In genomic region chr2:124805060-124805459, GRCh38 we compare ENCODE assay signal across 23 cellular contexts.
DNase-seq lines count a peak whose midpoint lies in the region; ATAC-seq, FAIRE-seq and TF ChIP-seq lines count a peak whose summit lies in the region.
"Had no signal": no experiment of that assay in that cellular context is flagged by ENCODE, and none has a peak within 500 bp of the region (broad histone marks: within the 10 kb centered on the region; RNA-seq: fewer than 3 reads in every experiment).

No MANE protein-coding gene starts in this region.

- no peaks in the 10 kb centered on the region for H4K20me1 ChIP-seq in HepG2 (ENCODE audit: insufficient read depth, low read length)
- no peaks in the 10 kb centered on the region for H4K20me1 ChIP-seq in Karpas-422 (ENCODE audit: insufficient read depth, low read depth, low read length)

- no peak for FAIRE-seq in HepG2 (lab: Jason Lieb, UNC)
- FAIRE-seq: pancreas had no signal

- no peak for DNase-seq in right lobe of liver
- no peak for DNase-seq in HepG2 (ENCODE audit: low spot score)
- DNase-seq in NCI-H146 treated with DMSO at 0.1 percent for 48 hours (lab: John Stamatoyannopoulos, UW; ENCODE audit: unreplicated experiment), result no peak
- DNase-seq in hypothalamus (lab: John Stamatoyannopoulos, UW), result no peak
- DNase-seq in Karpas-422, result no peak
- DNase-seq in WTC11 (ENCODE audit: low spot score), result no peak
- DNase-seq: 8988T; activated CD4-positive, alpha-beta T cell treated with anti-CD3 and anti-CD28 coated beads, Interleukin-2, amount 50 U/mL, for 4 hours; activated T-cell treated with anti-CD3 and anti-CD28 coated beads, Interleukin-2, amount 50 U/mL, for 48 hours; DMS153; GOT3; left cardiac atrium; NCI-H1930; NCI-H526; pancreas; stimulated activated CD4-positive, alpha-beta T cell treated with anti-CD3 and anti-CD28 coated beads, Interleukin-4, amount 100 ng/mL, for 4 hours had no signal

- intact Hi-C loops in right lobe of liver (cut with DNase I) (no loop called here), HepG2 (cut with micrococcal nuclease; ENCODE audit: unreplicated experiment) (loop anchor here (2.0 kb wide), 1 partner anchor 668 kb away; no protein-coding TSS in a partner anchor)

- H3K9me3 Mint-ChIP-seq in WTC11, result peaks cover 10% of the 10 kb centered on the region

- TF ChIP-seq POLR2A in right lobe of liver (IDR thresholded peaks at IDR 0.05) (no peak), HepG2 (IDR thresholded peaks at IDR 0.05; ENCODE audit: insufficient read depth in 1 of 2, low read depth in 2 of 2, low read length in 2 of 2) (no peak)

- H3K4me2 ChIP-seq in HepG2 (ENCODE audit: low read depth, low read length), result no peak overlapping the region
- H3K4me2 ChIP-seq in Karpas-422 (ENCODE audit: low read depth, low read length, poor library complexity, severe bottlenecking), result no peak overlapping the region

- TF ChIP-seq RAD21 in HepG2 (CRISPR knock-in tag; IDR thresholded peaks at IDR 0.05), result no peak

- in situ Hi-C loops in HepG2 (cut with HindIII; ENCODE audit: extremely low pct_ligation_motif_present, low pct_unique_long_range_greater_than_20kb), result loop anchor here (25.0 kb wide), 1 partner anchor 1982 kb away; no protein-coding TSS in a partner anchor

- no peak overlapping the region for H3K27ac Mint-ChIP-seq in WTC11
- H3K27ac Mint-ChIP-seq: CD14-positive monocyte had no signal

- TF ChIP-seq EP300 in HepG2 (IDR thresholded peaks at IDR 0.05; ENCODE audit: low read depth in 2 of 2, low read length in 2 of 2) (no peak), HepG2 (CRISPR knock-in tag; IDR thresholded peaks at IDR 0.05; ENCODE audit: borderline replicate concordance) (no peak)

- no peaks in the 10 kb centered on the region for H3K36me3 Mint-ChIP-seq in WTC11
- H3K36me3 Mint-ChIP-seq: CD14-positive monocyte had no signal

- H3K4me3 Mint-ChIP-seq in WTC11, result no peak overlapping the region
- H3K4me3 Mint-ChIP-seq: CD14-positive monocyte; central memory CD8-positive, alpha-beta T cell had no signal

- POLR2A ChIA-PET in HepG2 (lab: Yijun Ruan, JAX) (no interaction called here), WTC11 (lab: Charles Lee) (no interaction called here)

- BruUV-seq in HepG2 (replicated peaks; lab: Mats Ljungman, UMichigan), result no TSS peak

- no peaks in the 10 kb centered on the region for H3K9me2 ChIP-seq in Karpas-422 (replicated peaks; ENCODE audit: insufficient read depth, low read length)

- WGBS in right lobe of liver (ENCODE audit: insufficient coverage, low coverage, low lambda C conversion rate, missing lambda C conversion rate), result 48% methylated on average over 3 of the region's 3 CpGs
- WGBS in HepG2 (ENCODE audit: low lambda C conversion rate), result 31% methylated on average over 3 of the region's 3 CpGs

- CTCF ChIA-PET in HepG2 (lab: Yijun Ruan, JAX; ENCODE audit: low intra/inter-chr PET ratio, low total read pairs), result no interaction called here
- CTCF ChIA-PET in WTC11 (lab: Charles Lee), result no interaction called here

- H3K4me3 ChIP-seq in right lobe of liver, result no peak overlapping the region
- H3K4me3 ChIP-seq in HepG2 (replicated peaks in 1 of 3; ENCODE audit: insufficient read depth in 1 of 3, low read depth in 2 of 3, low read length in 3 of 3), result no peak overlapping the region
- H3K4me3 ChIP-seq in Karpas-422 (ENCODE audit: low read length), result no peak overlapping the region
- H3K4me3 ChIP-seq: pancreas, skin epidermis, thoracic aorta had no signal

- H3K4me1 Mint-ChIP-seq in WTC11, result peaks cover 5% of the 10 kb centered on the region
- H3K4me1 Mint-ChIP-seq: CD14-positive monocyte; central memory CD8-positive, alpha-beta T cell had no signal

- H3K4me1 ChIP-seq in right lobe of liver (peaks cover 0 to 11% (median 1%) of the 10 kb centered on the region in 4 donors), HepG2 (ENCODE audit: insufficient read depth, low read length) (no peaks in the 10 kb centered on the region), Karpas-422 (ENCODE audit: low read length) (no peaks in the 10 kb centered on the region)
- H3K4me1 ChIP-seq: pancreas had no signal

- H3K27me3 ChIP-seq in right lobe of liver, result no peaks in the 10 kb centered on the region
- H3K27me3 ChIP-seq in HepG2 (ENCODE audit: control insufficient read depth in 1 of 2, insufficient read depth in 2 of 2, low read length in 2 of 2), result no peaks in the 10 kb centered on the region
- H3K27me3 ChIP-seq in Karpas-422 (ENCODE audit: low read length), result no peaks in the 10 kb centered on the region
- H3K27me3 ChIP-seq: pancreas had no signal

- no peaks in the 10 kb centered on the region for H3K36me3 ChIP-seq in right lobe of liver
- H3K36me3 ChIP-seq in HepG2 (replicated peaks in 1 of 2; ENCODE audit: control insufficient read depth in 1 of 2, insufficient read depth in 2 of 2, low read length in 2 of 2), result no peaks in the 10 kb centered on the region
- H3K36me3 ChIP-seq in Karpas-422 (ENCODE audit: insufficient read depth, low read length), result no peaks in the 10 kb centered on the region
- H3K36me3 ChIP-seq: pancreas, thoracic aorta had no signal

- H3K79me2 ChIP-seq in HepG2 (ENCODE audit: insufficient read depth, low read length) (no peaks in the 10 kb centered on the region), Karpas-422 (ENCODE audit: low read length) (no peaks in the 10 kb centered on the region)

- no peak overlapping the region for H2AFZ ChIP-seq in HepG2 (ENCODE audit: low read length)
- no peak overlapping the region for H2AFZ ChIP-seq in Karpas-422 (ENCODE audit: low read length)

- no peak for TF ChIP-seq CTCF in right lobe of liver (IDR thresholded peaks at IDR 0.05)
- no peak for TF ChIP-seq CTCF in HepG2 (CRISPR knock-in tag; IDR thresholded peaks at IDR 0.05)
- no peak for TF ChIP-seq CTCF in WTC11 (IDR thresholded peaks at IDR 0.05)

- no peaks in the 10 kb centered on the region for H3K27me3 Mint-ChIP-seq in WTC11 (ENCODE audit: low read depth)
- H3K27me3 Mint-ChIP-seq: central memory CD8-positive, alpha-beta T cell had no signal

- no peak overlapping the region for H3K9ac ChIP-seq in HepG2 (ENCODE audit: insufficient read depth, low read depth, low read length)
- no peak overlapping the region for H3K9ac ChIP-seq in Karpas-422 (ENCODE audit: low read length)

- H3K9me3 ChIP-seq in right lobe of liver (no peaks in the 10 kb centered on the region), HepG2 (ENCODE audit: low read length) (no peaks in the 10 kb centered on the region), Karpas-422 (ENCODE audit: low read length) (no peaks in the 10 kb centered on the region)
- H3K9me3 ChIP-seq: pancreas, thoracic aorta had no signal

- peak in 3 of 4 donors; percentile 18 to 44 (median 41) for ATAC-seq in right lobe of liver
- no peak for ATAC-seq in HepG2
- peak; percentile 68 for ATAC-seq in HG02798 (IDR thresholded peaks at IDR 0.05; ENCODE audit: poor library complexity, unreplicated experiment)
- peak; percentile 59 for ATAC-seq in HG03575 (IDR thresholded peaks at IDR 0.05; ENCODE audit: extremely low read depth, insufficient number of reproducible peaks, low FRiP score, unreplicated experiment)
- ATAC-seq in WTC11, result no peak
- ATAC-seq: left cardiac atrium, Panc1 had no signal

- H3K27ac ChIP-seq in right lobe of liver (no peak overlapping the region), HepG2 (ENCODE audit: extremely low read length, insufficient read depth, low read length) (no peak overlapping the region), Karpas-422 (ENCODE audit: low read length) (no peak overlapping the region)
- H3K27ac ChIP-seq: pancreas, skin epidermis, thoracic aorta had no signal

TF ChIP-seq in HepG2, 621 proteins besides CTCF, POLR2A, EP300 and RAD21 (continues in another document):
- TF ChIP-seq ZNF704 (CRISPR knock-in tag; IDR thresholded peaks at IDR 0.05; ENCODE audit: borderline replicate concordance) (no peak), RARA (CRISPR knock-in tag; IDR thresholded peaks at IDR 0.05) (no peak)

TF ChIP-seq in WTC11, 78 proteins besides CTCF, POLR2A, EP300 and RAD21:
- TF ChIP-seq GRHL2 (CRISPR knock-in tag; IDR thresholded peaks at IDR 0.05; ENCODE audit: insufficient replicate concordance, severe bottlenecking), result no peak
- TF ChIP-seq ESRRA (CRISPR knock-in tag; IDR thresholded peaks at IDR 0.05; ENCODE audit: borderline replicate concordance), result no peak

Comparison
In these comparisons a context has a peak if more than half of its experiments do, and no peak if none do; other contexts are left out.
1. ATAC-seq: peak in right lobe of liver (3 of 4), HG02798 (single experiment) and HG03575 (single experiment); none in HepG2 (single experiment) and WTC11 (single experiment).